In the genomic region with DNA sequence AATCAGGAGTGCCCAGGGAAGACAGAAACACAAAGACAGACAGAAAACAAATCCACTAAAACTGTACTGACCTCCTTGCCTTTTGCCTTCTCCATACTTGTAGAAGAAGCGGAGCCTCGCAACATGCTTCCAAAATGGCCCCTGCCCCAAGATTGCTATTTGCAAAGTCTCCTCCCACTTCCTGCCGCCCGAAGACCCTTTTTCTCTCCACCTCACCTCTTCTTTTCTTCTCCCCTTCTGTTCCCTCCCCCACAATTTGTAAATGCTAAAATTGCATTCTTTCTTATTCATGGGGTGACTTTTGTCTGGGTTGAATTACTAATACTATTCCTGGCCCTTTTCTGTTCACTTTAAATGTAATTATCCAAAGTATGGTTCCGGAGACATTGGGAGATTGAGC, we compare ENCODE assay signal across 9 cellular contexts. TPM values are rescaled to one million over a fixed set of nuclear protein-coding genes. Genes with fewer than 3 reads are reported as not detected.
DNase-seq lines count a peak whose midpoint lies in the region; ATAC-seq lines count a peak whose summit lies in the region.
"Had no signal": no experiment of that assay in that cellular context is flagged by ENCODE, and none has a peak within 500 bp of the region (broad histone marks: within the 10 kb centered on the region; RNA-seq: fewer than 3 reads in every experiment).

A gene with protein sequence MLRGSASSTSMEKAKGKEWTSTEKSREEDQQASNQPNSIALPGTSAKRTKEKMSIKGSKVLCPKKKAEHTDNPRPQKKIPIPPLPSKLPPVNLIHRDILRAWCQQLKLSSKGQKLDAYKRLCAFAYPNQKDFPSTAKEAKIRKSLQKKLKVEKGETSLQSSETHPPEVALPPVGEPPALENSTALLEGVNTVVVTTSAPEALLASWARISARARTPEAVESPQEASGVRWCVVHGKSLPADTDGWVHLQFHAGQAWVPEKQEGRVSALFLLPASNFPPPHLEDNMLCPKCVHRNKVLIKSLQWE (minus strand): TSS at position 154 of the 400 bp plus-strand sequence. CDS start 29 bp downstream, at position 125.

- peaks cover 35% of the 10 kb centered on the region for H3K27me3 Mint-ChIP-seq in activated naive CD8-positive, alpha-beta T cell treated with anti-CD3 and anti-CD28 coated beads, Interleukin-2, amount 10 ng/mL, durations not matched to agents 7 days and 5 days

- H3K27me3 ChIP-seq in HAP-1 (ENCODE audit: low read depth) = no peaks in the 10 kb centered on the region
- no peaks in the 10 kb centered on the region for H3K27me3 ChIP-seq in skeletal muscle satellite cell (ENCODE audit: control insufficient read depth, insufficient read depth, low read length)

- H3K4me1 ChIP-seq in HAP-1 = peaks cover 35% of the 10 kb centered on the region
- no peaks in the 10 kb centered on the region for H3K4me1 ChIP-seq in skeletal muscle satellite cell (ENCODE audit: control insufficient read depth, insufficient read depth, low read length)

- no peak within 1 kb of the TSS for H3K9ac ChIP-seq in skeletal muscle satellite cell (ENCODE audit: low read depth, low read length)

- H3K4me3 ChIP-seq in HAP-1 = peak within 1 kb of the TSS; percentile 70
- H3K4me3 ChIP-seq in iPS-18c (ENCODE audit: insufficient read depth, low read depth, low read length) = peak within 1 kb of the TSS; percentile 65
- peak within 1 kb of the TSS; percentile 27 for H3K4me3 ChIP-seq in skeletal muscle satellite cell (ENCODE audit: low read length)

- H3K4me3 Mint-ChIP-seq in activated naive CD8-positive, alpha-beta T cell treated with anti-CD3 and anti-CD28 coated beads, Interleukin-2, amount 10 ng/mL, durations not matched to agents 7 days and 5 days = peak within 1 kb of the TSS; percentile 62

- H3K36me3 Mint-ChIP-seq in activated naive CD8-positive, alpha-beta T cell treated with anti-CD3 and anti-CD28 coated beads, Interleukin-2, amount 10 ng/mL, durations not matched to agents 7 days and 5 days = no peaks in the 10 kb centered on the region

- peaks cover 31% of the 10 kb centered on the region for H3K36me3 ChIP-seq in HAP-1 (replicated peaks)
- H3K36me3 ChIP-seq in skeletal muscle satellite cell (ENCODE audit: insufficient read depth, low read length) = no peaks in the 10 kb centered on the region

- POLR2A ChIA-PET in activated naive CD8-positive, alpha-beta T cell treated with anti-CD3 and anti-CD28 coated beads, Interleukin-2, amount 10 ng/mL, durations not matched to agents 7 days and 5 days (lab: Charles Lee) = no interaction called here

- peak; percentile 89 to 96 for DNase-seq in HAP-1 (ENCODE audit: low spot score in 2 of 2)
- no peak for DNase-seq in activated naive CD8-positive, alpha-beta T cell treated with anti-CD3 and anti-CD28 coated beads, Interleukin-2, amount 10 ng/mL, durations not matched to agents 7 days and 5 days
- DNase-seq in head of caudate nucleus = no peak
- DNase-seq: caudate nucleus, NCI-H2107 had no signal

- ATAC-seq in activated naive CD8-positive, alpha-beta T cell treated with anti-CD3 and anti-CD28 coated beads, Interleukin-2, amount 10 ng/mL, durations not matched to agents 7 days and 5 days (ENCODE audit: low read depth) = no peak
- ATAC-seq in HG02885 (IDR thresholded peaks at IDR 0.05; ENCODE audit: poor library complexity, unreplicated experiment) (no peak), HG02610 (IDR thresholded peaks at IDR 0.05; ENCODE audit: unreplicated experiment) (no peak)

- in situ Hi-C loops in HAP-1 (cut with MboI; ENCODE audit: low sequenced_read_pairs) = no loop called here

- peak within 1 kb of the TSS; percentile 56 for H3K4me2 ChIP-seq in skeletal muscle satellite cell (ENCODE audit: low read length)

- intact Hi-C loops in head of caudate nucleus (cut with DNase I) = no loop called here

- H3K4me1 Mint-ChIP-seq in activated naive CD8-positive, alpha-beta T cell treated with anti-CD3 and anti-CD28 coated beads, Interleukin-2, amount 10 ng/mL, durations not matched to agents 7 days and 5 days = no peaks in the 10 kb centered on the region

- H3K27ac Mint-ChIP-seq in activated naive CD8-positive, alpha-beta T cell treated with anti-CD3 and anti-CD28 coated beads, Interleukin-2, amount 10 ng/mL, durations not matched to agents 7 days and 5 days = no peak within 1 kb of the TSS

- H3K9me3 Mint-ChIP-seq in activated naive CD8-positive, alpha-beta T cell treated with anti-CD3 and anti-CD28 coated beads, Interleukin-2, amount 10 ng/mL, durations not matched to agents 7 days and 5 days = peaks cover 1% of the 10 kb centered on the region

- H3K9me3 ChIP-seq in HAP-1 = no peaks in the 10 kb centered on the region
- no peaks in the 10 kb centered on the region for H3K9me3 ChIP-seq in iPS-18c (ENCODE audit: control insufficient read depth, insufficient read depth, low read length)
- peaks cover 1% of the 10 kb centered on the region for H3K9me3 ChIP-seq in skeletal muscle satellite cell (replicated peaks; ENCODE audit: low read length)

RNA-seq across cellular contexts. Expression of the gene that starts here (rescaled TPM):
- total RNA-seq in activated naive CD8-positive, alpha-beta T cell treated with anti-CD3 and anti-CD28 coated beads, Interleukin-2, amount 10 ng/mL, durations not matched to agents 7 days and 5 days = not detected
- not detected in 2 replicates for total RNA-seq in skeletal muscle satellite cell (2012; rRNA removed)

Comparison
In these comparisons a context has a peak if more than half of its experiments do, and no peak if none do; other contexts are left out.
1. DNase-seq: peak in HAP-1 (2 of 2); none in activated naive CD8-positive, alpha-beta T cell treated with anti-CD3 and anti-CD28 coated beads, Interleukin-2, amount 10 ng/mL, durations not matched to agents 7 days and 5 days (single experiment) and head of caudate nucleus (0 of 42).
2. Peak in every context shown above with its lines, with median percentiles within 50 percentile points of each other: H3K4me3 ChIP-seq.